In the genomic region with DNA sequence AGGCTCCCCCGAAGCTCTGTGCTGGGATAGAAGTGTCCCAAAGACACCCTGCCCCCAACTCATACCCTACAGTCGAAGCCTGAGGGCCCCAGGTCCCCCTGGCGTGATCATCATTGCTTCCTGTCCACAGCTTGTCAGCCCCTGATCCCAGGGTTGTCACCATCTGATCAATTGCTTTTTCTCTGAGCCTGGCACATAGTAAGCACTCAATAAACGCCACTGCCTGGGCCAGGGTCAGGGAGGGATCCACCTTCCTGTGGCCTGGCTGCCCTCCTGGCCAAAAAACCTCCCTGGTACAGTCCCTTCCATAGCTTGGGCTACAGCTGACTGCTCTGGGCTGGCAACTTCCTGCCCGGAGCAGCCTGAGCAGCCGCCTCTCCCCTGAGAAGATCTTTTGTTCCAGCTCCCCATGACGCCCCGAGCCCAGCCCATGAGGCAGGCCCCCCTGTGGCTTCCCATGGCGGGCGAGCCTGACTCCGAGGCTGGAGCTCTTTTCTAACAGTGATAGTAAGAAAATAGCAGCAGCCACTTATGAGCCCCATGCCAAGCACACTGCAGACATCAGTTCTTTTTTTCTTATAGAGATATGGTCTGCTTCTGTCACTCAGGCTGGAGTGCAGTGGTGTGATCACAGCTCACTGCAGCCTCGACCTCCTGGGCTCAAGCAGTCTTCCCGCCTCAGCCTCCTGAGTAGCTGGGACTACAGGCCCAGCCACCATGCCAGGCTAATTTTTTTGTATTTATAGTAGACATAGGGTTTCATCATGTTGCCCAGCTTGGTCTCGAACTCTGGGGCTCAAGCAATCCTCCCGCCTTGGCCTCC, we compare ENCODE assay signal across 8 cellular contexts. TPM values are rescaled to one million over a fixed set of nuclear protein-coding genes. Genes with fewer than 3 reads are reported as not detected.
DNase-seq lines count a peak whose midpoint lies in the region; ATAC-seq and TF ChIP-seq lines count a peak whose summit lies in the region.

No MANE protein-coding gene starts in this region.

- peak overlapping the region; percentile 1 for H3K27ac Mint-ChIP-seq in mesothelial cell of epicardium

- peaks cover 77 to 95% (median 84%) of the 10 kb centered on the region in 10 experiments for H3K4me1 ChIP-seq in BLaER1 treated with 17β-estradiol and CSF1 and Interleukin-3, amounts not matched to agents 10 nM and 100 nM
- H3K4me1 ChIP-seq in foreskin keratinocyte, result peaks cover 7% of the 10 kb centered on the region

- H3K27ac ChIP-seq in BLaER1 treated with 17β-estradiol and CSF1 and Interleukin-3, amounts not matched to agents 10 nM and 100 nM, result peak overlapping the region; percentile 15 to 99 (median 97); a peak in 21 of 22 replicates
- H3K27ac ChIP-seq in foreskin keratinocyte, result no peak overlapping the region

- no peaks in the 10 kb centered on the region for H3K36me3 Mint-ChIP-seq in mesothelial cell of epicardium

- H3K27me3 ChIP-seq in BLaER1 treated with 17β-estradiol and CSF1 and Interleukin-3, amounts not matched to agents 10 nM and 100 nM, result no peaks in the 10 kb centered on the region
- no peaks in the 10 kb centered on the region for H3K27me3 ChIP-seq in foreskin keratinocyte

- no peaks in the 10 kb centered on the region for H3K4me1 Mint-ChIP-seq in mesothelial cell of epicardium

- H3K4me3 Mint-ChIP-seq in mesothelial cell of epicardium, result no peak overlapping the region

- peaks cover 100% of the 10 kb centered on the region in 11 experiments for H4K20me1 ChIP-seq in BLaER1 treated with 17β-estradiol and CSF1 and Interleukin-3, amounts not matched to agents 10 nM and 100 nM

- no peaks in the 10 kb centered on the region for H3K9me3 ChIP-seq in BLaER1 treated with 17β-estradiol and CSF1 and Interleukin-3, amounts not matched to agents 10 nM and 100 nM (replicated peaks in 1 of 11)

- ATAC-seq in foreskin keratinocyte (no peak), HG02759 (IDR thresholded peaks at IDR 0.05; ENCODE audit: unreplicated experiment) (no peak), HG02840 (IDR thresholded peaks at IDR 0.05; ENCODE audit: low FRiP score, unreplicated experiment) (no peak), left lobe of liver (no peak)

- peaks cover 13 to 90% (median 53%) of the 10 kb centered on the region in 11 experiments for H3K36me3 ChIP-seq in BLaER1 treated with 17β-estradiol and CSF1 and Interleukin-3, amounts not matched to agents 10 nM and 100 nM

- TF ChIP-seq CTCF in mesothelial cell of epicardium (IDR thresholded peaks at IDR 0.05; ENCODE audit: unreplicated experiment) (no peak), foreskin keratinocyte (conservative IDR thresholded peaks at IDR 0.05) (no peak)

- DNase-seq in NCI-H1417 (lab: John Stamatoyannopoulos, UW) (peak in 2 of 3 experiments; percentile 84 to 90), mesothelial cell of epicardium (ENCODE audit: low spot score in 2 of 2, unreplicated experiment in 2 of 2) (no peak), foreskin keratinocyte (no peak), left lobe of liver (ENCODE audit: low spot score) (no peak)
- DNase-seq in central memory CD4-positive, alpha-beta T cell, result peak; percentile 28

- no peaks in the 10 kb centered on the region for H3K9me3 Mint-ChIP-seq in mesothelial cell of epicardium

- H3K27me3 Mint-ChIP-seq in mesothelial cell of epicardium (ENCODE audit: low read depth), result peaks cover 2% of the 10 kb centered on the region

- peak overlapping the region in 9 of 10 experiments; percentile 22 to 100 (median 95); a peak in 17 of 20 replicates for H3K4me3 ChIP-seq in BLaER1 treated with 17β-estradiol and CSF1 and Interleukin-3, amounts not matched to agents 10 nM and 100 nM

- H3K9ac ChIP-seq in BLaER1 treated with 17β-estradiol and CSF1 and Interleukin-3, amounts not matched to agents 10 nM and 100 nM, result peak overlapping the region; percentile 92 to 99 (median 98)

- peak overlapping the region; percentile 98 to 100 (median 100) for H3K4me2 ChIP-seq in BLaER1 treated with 17β-estradiol and CSF1 and Interleukin-3, amounts not matched to agents 10 nM and 100 nM

RNA-seq across cellular contexts. Expression of a gene that starts 6.5 kb away (rescaled TPM):
- total RNA-seq in mesothelial cell of epicardium, result 1.6 to 2.1 TPM (median 1.7 TPM) in 3 replicates
- total RNA-seq in foreskin keratinocyte, result 12.2 and 15.1 TPM in 2 replicates
- 5.9 and 7.7 TPM in 2 replicates for polyA plus RNA-seq in foreskin keratinocyte
- total RNA-seq in left lobe of liver, result 11.7 TPM

RNA-seq across cellular contexts. Expression of a gene that starts 43.3 kb away (rescaled TPM):
- total RNA-seq in mesothelial cell of epicardium (13.8 to 18.2 TPM (median 16.1 TPM) in 3 replicates), foreskin keratinocyte (5.1 and 5.4 TPM in 2 replicates), left lobe of liver (9.4 TPM)
- 5.5 and 6.1 TPM in 2 replicates for polyA plus RNA-seq in foreskin keratinocyte

Comparison
In these comparisons a context has a peak if more than half of its experiments do, and no peak if none do; other contexts are left out.
1. DNase-seq: peak in NCI-H1417 (2 of 3) and central memory CD4-positive, alpha-beta T cell (single experiment); none in mesothelial cell of epicardium (0 of 2), foreskin keratinocyte (0 of 2) and left lobe of liver (single experiment).